ENCODE assay signal across 1 cellular context in the genomic region with DNA sequence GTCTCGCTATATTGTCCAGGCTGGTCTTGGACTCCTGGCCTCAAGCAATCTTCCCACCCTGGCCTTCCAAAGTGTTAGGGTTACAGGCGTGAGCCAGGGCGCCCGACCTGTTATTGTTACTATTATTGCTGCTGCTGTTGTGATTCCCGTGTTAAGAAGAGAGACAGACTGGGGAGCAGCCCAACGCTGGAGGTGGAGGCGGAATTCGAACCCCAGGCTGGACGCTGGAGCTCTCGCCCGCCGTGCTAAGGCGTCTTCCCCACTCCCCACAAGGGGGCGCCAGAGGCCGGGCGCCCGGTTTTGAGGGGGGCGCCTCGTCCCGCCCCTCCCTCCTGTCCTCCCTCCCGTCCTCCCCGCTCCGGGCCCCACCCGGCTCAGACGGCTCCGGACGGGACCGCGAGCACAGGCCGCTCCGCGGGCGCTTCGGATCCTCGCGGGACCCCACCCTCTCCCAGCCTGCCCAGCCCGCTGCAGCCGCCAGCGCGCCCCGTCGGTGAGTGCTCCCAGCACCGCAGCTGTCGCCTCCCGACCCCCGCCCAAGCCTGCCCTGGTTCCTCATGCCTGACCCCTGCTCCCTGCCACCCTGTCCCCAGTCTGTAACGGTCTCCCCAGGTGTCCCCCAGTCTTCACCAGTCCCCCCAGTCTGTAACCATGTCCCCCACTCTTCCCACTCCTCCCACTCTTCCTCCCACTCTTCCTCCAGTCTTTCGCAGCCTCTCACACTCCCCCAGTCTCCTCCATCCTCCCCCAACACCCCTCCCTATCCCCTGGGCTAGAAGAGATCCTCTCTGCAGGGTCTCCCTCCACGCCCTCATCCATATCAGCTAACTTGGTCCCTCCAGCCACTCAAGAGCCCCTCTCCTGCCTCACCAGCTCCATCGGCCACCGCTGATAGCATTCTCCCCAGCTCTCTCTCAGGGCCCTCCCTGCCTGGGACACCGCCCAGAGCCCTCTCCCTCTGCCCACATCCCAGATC.
TF ChIP-seq lines count a peak whose summit lies in the region.

A gene with protein sequence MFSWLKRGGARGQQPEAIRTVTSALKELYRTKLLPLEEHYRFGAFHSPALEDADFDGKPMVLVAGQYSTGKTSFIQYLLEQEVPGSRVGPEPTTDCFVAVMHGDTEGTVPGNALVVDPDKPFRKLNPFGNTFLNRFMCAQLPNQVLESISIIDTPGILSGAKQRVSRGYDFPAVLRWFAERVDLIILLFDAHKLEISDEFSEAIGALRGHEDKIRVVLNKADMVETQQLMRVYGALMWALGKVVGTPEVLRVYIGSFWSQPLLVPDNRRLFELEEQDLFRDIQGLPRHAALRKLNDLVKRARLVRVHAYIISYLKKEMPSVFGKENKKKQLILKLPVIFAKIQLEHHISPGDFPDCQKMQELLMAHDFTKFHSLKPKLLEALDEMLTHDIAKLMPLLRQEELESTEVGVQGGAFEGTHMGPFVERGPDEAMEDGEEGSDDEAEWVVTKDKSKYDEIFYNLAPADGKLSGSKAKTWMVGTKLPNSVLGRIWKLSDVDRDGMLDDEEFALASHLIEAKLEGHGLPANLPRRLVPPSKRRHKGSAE (plus strand): TSS at position 377 of the 976 bp plus-strand sequence. CDS start 3,191 bp downstream, outside the sequence.

TF ChIP-seq in H1, 55 proteins besides CTCF, POLR2A, EP300 and RAD21:
- TF ChIP-seq JUN (IDR thresholded peaks at IDR 0.05; ENCODE audit: low read depth, low read length) = no peak
- no peak for TF ChIP-seq POU5F1 (IDR thresholded peaks at IDR 0.05; ENCODE audit: low read depth, low read length)
- TF ChIP-seq SP4 (IDR thresholded peaks at IDR 0.05; ENCODE audit: low read length) = no peak
- TF ChIP-seq TAF1 (IDR thresholded peaks at IDR 0.05; ENCODE audit: low read depth, low read length) = no peak
- TF ChIP-seq HDAC2 (IDR thresholded peaks at IDR 0.05; ENCODE audit: borderline replicate concordance in 1 of 2, low read depth in 2 of 2, low read length in 2 of 2) = 0 out of 4 replicates have a peak, but pooled peaks of 1 of the 2 experiments have one; percentile 46
- TF ChIP-seq RFX5 (IDR thresholded peaks at IDR 0.05; ENCODE audit: borderline replicate concordance, low read depth, low read length) = no peak
- TF ChIP-seq CHD2 (IDR thresholded peaks at IDR 0.05; ENCODE audit: low read length) = no peak
- no peak for TF ChIP-seq EGR1 (IDR thresholded peaks at IDR 0.05; ENCODE audit: borderline replicate concordance, low read depth, low read length)
- no peak for TF ChIP-seq GTF2F1 (IDR thresholded peaks at IDR 0.05; ENCODE audit: borderline replicate concordance, low read depth, low read length)
- TF ChIP-seq KDM1A (IDR thresholded peaks at IDR 0.05; ENCODE audit: borderline replicate concordance, low read length) = peak; percentile 69; the same call in 1 of the 2 replicates
- 0 out of 4 replicates have a peak, but pooled peaks of 1 of the 2 experiments have one; percentile 36 for TF ChIP-seq SIN3A (conservative IDR thresholded peaks at IDR 0.05 in 1 of 2, IDR thresholded peaks at IDR 0.05 in 1 of 2; ENCODE audit: low read depth in 1 of 2, low read length in 2 of 2)
- TF ChIP-seq, protein P1, sequence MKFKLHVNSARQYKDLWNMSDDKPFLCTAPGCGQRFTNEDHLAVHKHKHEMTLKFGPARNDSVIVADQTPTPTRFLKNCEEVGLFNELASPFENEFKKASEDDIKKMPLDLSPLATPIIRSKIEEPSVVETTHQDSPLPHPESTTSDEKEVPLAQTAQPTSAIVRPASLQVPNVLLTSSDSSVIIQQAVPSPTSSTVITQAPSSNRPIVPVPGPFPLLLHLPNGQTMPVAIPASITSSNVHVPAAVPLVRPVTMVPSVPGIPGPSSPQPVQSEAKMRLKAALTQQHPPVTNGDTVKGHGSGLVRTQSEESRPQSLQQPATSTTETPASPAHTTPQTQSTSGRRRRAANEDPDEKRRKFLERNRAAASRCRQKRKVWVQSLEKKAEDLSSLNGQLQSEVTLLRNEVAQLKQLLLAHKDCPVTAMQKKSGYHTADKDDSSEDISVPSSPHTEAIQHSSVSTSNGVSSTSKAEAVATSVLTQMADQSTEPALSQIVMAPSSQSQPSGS (IDR thresholded peaks at IDR 0.05; ENCODE audit: low read length) = no peak
- no peak for TF ChIP-seq CTBP2 (IDR thresholded peaks at IDR 0.05; ENCODE audit: borderline replicate concordance, insufficient read depth, insufficient read length, low read length)
- TF ChIP-seq GABPA (IDR thresholded peaks at IDR 0.05; ENCODE audit: borderline replicate concordance, insufficient read depth, low read length) = no peak
- peak; percentile 58 for TF ChIP-seq ASH2L (IDR thresholded peaks at IDR 0.05; ENCODE audit: low read length)
- peak; percentile 93 for TF ChIP-seq KDM4A (IDR thresholded peaks at IDR 0.05; ENCODE audit: low read depth, low read length, severe bottlenecking)
- peak; percentile 40; the same call in 1 of the 2 replicates for TF ChIP-seq RBBP5 (IDR thresholded peaks at IDR 0.05; ENCODE audit: borderline replicate concordance, low read depth, low read length)
- TF ChIP-seq, protein P2, sequence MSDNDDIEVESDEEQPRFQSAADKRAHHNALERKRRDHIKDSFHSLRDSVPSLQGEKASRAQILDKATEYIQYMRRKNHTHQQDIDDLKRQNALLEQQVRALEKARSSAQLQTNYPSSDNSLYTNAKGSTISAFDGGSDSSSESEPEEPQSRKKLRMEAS (IDR thresholded peaks at IDR 0.05) = no peak
